8 cellular contexts compared by ENCODE assay signal in the genomic region with DNA sequence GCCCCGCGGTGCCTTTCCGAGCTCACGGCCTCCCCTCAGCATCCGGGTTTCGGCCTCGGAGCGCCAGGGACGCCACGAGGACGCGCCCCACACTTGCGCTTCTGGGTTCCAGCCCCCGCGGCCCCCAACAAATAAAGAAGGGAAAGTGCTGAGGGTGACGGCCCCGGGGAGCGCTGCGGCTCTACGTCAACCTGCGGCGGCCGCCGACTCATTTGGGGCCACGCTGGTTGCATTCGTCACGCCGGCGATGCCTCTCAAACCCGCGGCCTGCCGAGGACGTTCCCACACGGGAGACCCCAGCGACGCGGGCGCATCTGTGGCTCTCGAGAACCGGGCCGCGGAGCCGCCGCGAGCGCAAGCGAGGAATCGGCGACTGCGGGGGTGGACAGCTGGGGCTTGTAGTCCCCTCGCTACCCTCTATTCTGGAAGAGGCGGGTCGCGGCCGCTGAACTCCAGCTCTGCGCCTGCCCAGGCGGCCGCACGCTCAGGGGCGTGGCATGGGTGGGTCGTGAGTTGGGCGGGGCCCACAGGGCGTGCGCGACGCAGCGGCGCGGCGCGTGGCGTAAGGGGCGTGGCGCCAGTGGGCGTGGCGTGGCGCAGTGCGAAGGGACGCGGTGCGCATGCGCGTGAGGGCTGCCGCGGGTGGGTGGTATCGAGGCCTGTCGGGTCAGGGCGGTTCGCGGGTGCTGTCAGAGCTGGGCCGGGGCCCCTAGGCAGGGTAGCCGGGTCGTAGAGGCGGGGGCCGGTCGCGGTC. TPM values are rescaled to one million over a fixed set of nuclear protein-coding genes. Genes with fewer than 3 reads are reported as not detected.
A peak's percentile ranks its signal among the peaks of the same experiment; 100 is the strongest.
DNase-seq lines count a peak whose midpoint lies in the region; ATAC-seq and TF ChIP-seq lines count a peak whose summit lies in the region.

A gene with protein sequence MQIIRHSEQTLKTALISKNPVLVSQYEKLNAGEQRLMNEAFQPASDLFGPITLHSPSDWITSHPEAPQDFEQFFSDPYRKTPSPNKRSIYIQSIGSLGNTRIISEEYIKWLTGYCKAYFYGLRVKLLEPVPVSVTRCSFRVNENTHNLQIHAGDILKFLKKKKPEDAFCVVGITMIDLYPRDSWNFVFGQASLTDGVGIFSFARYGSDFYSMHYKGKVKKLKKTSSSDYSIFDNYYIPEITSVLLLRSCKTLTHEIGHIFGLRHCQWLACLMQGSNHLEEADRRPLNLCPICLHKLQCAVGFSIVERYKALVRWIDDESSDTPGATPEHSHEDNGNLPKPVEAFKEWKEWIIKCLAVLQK (plus strand): TSS at position 599 of the 754 bp plus-strand sequence. CDS start 2,145 bp downstream, outside the sequence.

- H3K4me3 ChIP-seq in left ventricle myocardium inferior (peak within 1 kb of the TSS; percentile 88), prostate gland (peak within 1 kb of the TSS; percentile 79 to 90)

- H3K36me3 Mint-ChIP-seq in T-helper 17 cell (ENCODE audit: low read depth): no peaks in the 10 kb centered on the region

- intact Hi-C loops in left ventricle myocardium inferior (cut with micrococcal nuclease) (no loop called here), prostate gland (cut with DNase I) (loop anchor here (5.0 kb wide), 2 partner anchors 40 to 210 kb away; a partner anchor contains a TSS)

- peaks cover 29% of the 10 kb centered on the region for H3K4me1 Mint-ChIP-seq in T-helper 17 cell

- no peaks in the 10 kb centered on the region for H3K27me3 Mint-ChIP-seq in T-helper 17 cell

- peak; percentile 90 to 93 for DNase-seq in NCI-H187 (lab: John Stamatoyannopoulos, UW)
- DNase-seq in T-helper 17 cell: peak; percentile 97 to 99 (median 99)
- DNase-seq in amygdala (lab: John Stamatoyannopoulos, UW): peak; percentile 63 to 98 (median 93)
- peak; percentile 94 for DNase-seq in left ventricle myocardium inferior
- DNase-seq in prostate gland (ENCODE audit: low spot score): peak; percentile 91
- DNase-seq in ureter (ENCODE audit: low spot score): peak; percentile 96

- H3K4me3 Mint-ChIP-seq in T-helper 17 cell: peak within 1 kb of the TSS; percentile 90

- TF ChIP-seq CTCF in left ventricle myocardium inferior (IDR thresholded peaks at IDR 0.05; ENCODE audit: borderline replicate concordance): no peak
- TF ChIP-seq CTCF in prostate gland (IDR thresholded peaks at IDR 0.05): peak in 2 of 4 experiments; percentile 12 to 27

- peak; percentile 95 for TF ChIP-seq POLR2A in prostate gland (IDR thresholded peaks at IDR 0.05)

- peak within 1 kb of the TSS; percentile 99 for H3K27ac Mint-ChIP-seq in T-helper 17 cell

- under 1% methylated on average over 46 of the region's 97 CpGs for WGBS in prostate gland

- H3K27me3 ChIP-seq in left ventricle myocardium inferior (ENCODE audit: low read depth) (no peaks in the 10 kb centered on the region), prostate gland (replicated peaks; ENCODE audit: insufficient read depth) (no peaks in the 10 kb centered on the region)

- peaks cover 28% of the 10 kb centered on the region for H3K4me1 ChIP-seq in left ventricle myocardium inferior
- H3K4me1 ChIP-seq in prostate gland (replicated peaks): no peaks in the 10 kb centered on the region

- ATAC-seq in GM18499 (IDR thresholded peaks at IDR 0.05; ENCODE audit: insufficient read depth, unreplicated experiment) (peak; percentile 72), HG02943 (IDR thresholded peaks at IDR 0.05; ENCODE audit: low read depth, unreplicated experiment) (peak; percentile 92), T-helper 17 cell (peak; percentile 89)

- peaks cover 18% of the 10 kb centered on the region for H3K36me3 ChIP-seq in left ventricle myocardium inferior
- H3K36me3 ChIP-seq in prostate gland: no peaks in the 10 kb centered on the region

- H3K9me3 ChIP-seq in T-helper 17 cell (ENCODE audit: control insufficient read depth, low read length, poor library complexity, severe bottlenecking) (no peaks in the 10 kb centered on the region), left ventricle myocardium inferior (replicated peaks) (no peaks in the 10 kb centered on the region), prostate gland (no peaks in the 10 kb centered on the region)

- peak within 1 kb of the TSS; percentile 98 for H3K27ac ChIP-seq in left ventricle myocardium inferior (replicated peaks)
- peak within 1 kb of the TSS; percentile 91 to 97 for H3K27ac ChIP-seq in prostate gland

RNA-seq across cellular contexts. Expression of the gene that starts here (rescaled TPM):
- total RNA-seq in T-helper 17 cell (10 to 100 TPM; 57.7 to 58.5 TPM), left ventricle myocardium inferior (99.9 TPM), prostate gland (10 to 100 TPM; 51.0 to 57.4 TPM), ureter (83.2 TPM)

Comparison
In these comparisons a context has a peak if more than half of its experiments do, and no peak if none do; other contexts are left out.
1. Peak in every context shown above with its lines: DNase-seq, ATAC-seq, H3K4me3 ChIP-seq and H3K27ac ChIP-seq.